ENCODE assay signal across 9 cellular contexts in the genomic region with DNA sequence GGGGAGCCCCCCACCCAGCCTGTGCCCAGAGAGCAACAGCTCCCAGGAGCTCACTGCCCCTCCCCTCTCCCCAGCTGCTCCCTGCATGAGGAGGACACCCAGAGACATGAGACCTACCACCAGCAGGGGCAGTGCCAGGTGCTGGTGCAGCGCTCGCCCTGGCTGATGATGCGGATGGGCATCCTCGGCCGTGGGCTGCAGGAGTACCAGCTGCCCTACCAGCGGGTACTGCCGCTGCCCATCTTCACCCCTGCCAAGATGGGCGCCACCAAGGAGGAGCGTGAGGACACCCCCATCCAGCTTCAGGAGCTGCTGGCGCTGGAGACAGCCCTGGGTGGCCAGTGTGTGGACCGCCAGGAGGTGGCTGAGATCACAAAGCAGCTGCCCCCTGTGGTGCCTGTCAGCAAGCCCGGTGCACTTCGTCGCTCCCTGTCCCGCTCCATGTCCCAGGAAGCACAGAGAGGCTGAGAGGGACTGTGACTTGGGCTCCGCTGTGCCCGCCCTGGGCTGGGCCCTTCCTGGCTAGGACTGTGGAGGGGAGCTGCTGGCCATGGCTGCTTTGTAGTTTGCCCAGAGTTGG. TPM values are rescaled to one million over a fixed set of nuclear protein-coding genes. Genes with fewer than 3 reads are reported as not detected.
DNase-seq lines count a peak whose midpoint lies in the region; ATAC-seq and TF ChIP-seq lines count a peak whose summit lies in the region.
"Had no signal": no experiment of that assay in that cellular context is flagged by ENCODE, and none has a peak within 500 bp of the region (broad histone marks: within the 10 kb centered on the region; RNA-seq: fewer than 3 reads in every experiment).

No MANE protein-coding gene starts in this region.

- no TSS peak for BruUV-seq in Panc1 (replicated peaks; lab: Mats Ljungman, UMichigan)

- peaks cover 4% of the 10 kb centered on the region for H3K4me1 Mint-ChIP-seq in activated CD4-positive, alpha-beta T cell treated with anti-CD3 and anti-CD28 coated beads, Interleukin-2, amount 10 ng/mL, durations not matched to agents 24 days and 14 days
- peaks cover 11% of the 10 kb centered on the region for H3K4me1 Mint-ChIP-seq in activated CD8-positive, alpha-beta memory T cell treated with anti-CD3 and anti-CD28 coated beads, Interleukin-2, amount 10 ng/mL, durations not matched to agents 7 days and 5 days

- peak; percentile 44 for ATAC-seq in Panc1
- peak; percentile 2 to 12 for ATAC-seq in left cardiac atrium
- no peak for ATAC-seq in GM18858 (IDR thresholded peaks at IDR 0.05; ENCODE audit: unreplicated experiment)
- no peak for ATAC-seq in activated CD8-positive, alpha-beta memory T cell treated with anti-CD3 and anti-CD28 coated beads, Interleukin-2, amount 10 ng/mL, durations not matched to agents 7 days and 5 days
- no peak for ATAC-seq in HG03442 (IDR thresholded peaks at IDR 0.05; ENCODE audit: unreplicated experiment)

- DNase-seq in activated CD4-positive, alpha-beta T cell treated with anti-CD3 and anti-CD28 coated beads, Interleukin-2, amount 10 ng/mL, durations not matched to agents 24 days and 14 days: no peak
- no peak for DNase-seq in activated CD4-positive, alpha-beta T cell treated with anti-CD3 and anti-CD28 coated beads for 1 hour
- no peak for DNase-seq in Panc1 (ENCODE audit: low read depth, low spot score)
- DNase-seq in left cardiac atrium: no peak
- peak in 25 of 49 donors; percentile 19 to 70 (median 34) for DNase-seq in substantia nigra (lab: John Stamatoyannopoulos, UW)
- no peak for DNase-seq in activated CD8-positive, alpha-beta memory T cell treated with anti-CD3 and anti-CD28 coated beads, Interleukin-2, amount 10 ng/mL, durations not matched to agents 7 days and 5 days
- DNase-seq: MV-4-11 had no signal

- no peaks in the 10 kb centered on the region for H3K36me3 ChIP-seq in Panc1 (ENCODE audit: control insufficient read depth, insufficient read depth, low read length)

- no peaks in the 10 kb centered on the region for H3K9me3 Mint-ChIP-seq in activated CD4-positive, alpha-beta T cell treated with anti-CD3 and anti-CD28 coated beads, Interleukin-2, amount 10 ng/mL, durations not matched to agents 24 days and 14 days
- H3K9me3 Mint-ChIP-seq in activated CD8-positive, alpha-beta memory T cell treated with anti-CD3 and anti-CD28 coated beads, Interleukin-2, amount 10 ng/mL, durations not matched to agents 7 days and 5 days (ENCODE audit: low read depth): no peaks in the 10 kb centered on the region

- H3K27me3 ChIP-seq in Panc1 (ENCODE audit: control insufficient read depth, insufficient read depth, low read length): no peaks in the 10 kb centered on the region

- peaks cover 46% of the 10 kb centered on the region for H3K4me1 ChIP-seq in Panc1 (ENCODE audit: control insufficient read depth, insufficient read depth, low read length)

- H3K27ac Mint-ChIP-seq in activated CD4-positive, alpha-beta T cell treated with anti-CD3 and anti-CD28 coated beads, Interleukin-2, amount 10 ng/mL, durations not matched to agents 24 days and 14 days: peak overlapping the region; percentile 15
- H3K27ac Mint-ChIP-seq in activated CD8-positive, alpha-beta memory T cell treated with anti-CD3 and anti-CD28 coated beads, Interleukin-2, amount 10 ng/mL, durations not matched to agents 7 days and 5 days: no peak overlapping the region

- H3K4me3 Mint-ChIP-seq in activated CD4-positive, alpha-beta T cell treated with anti-CD3 and anti-CD28 coated beads, Interleukin-2, amount 10 ng/mL, durations not matched to agents 24 days and 14 days: no peak overlapping the region
- H3K4me3 Mint-ChIP-seq in activated CD8-positive, alpha-beta memory T cell treated with anti-CD3 and anti-CD28 coated beads, Interleukin-2, amount 10 ng/mL, durations not matched to agents 7 days and 5 days: no peak overlapping the region

- H3K36me3 Mint-ChIP-seq in activated CD4-positive, alpha-beta T cell treated with anti-CD3 and anti-CD28 coated beads, Interleukin-2, amount 10 ng/mL, durations not matched to agents 24 days and 14 days (ENCODE audit: low read depth): peaks cover 7% of the 10 kb centered on the region
- peaks cover 1% of the 10 kb centered on the region for H3K36me3 Mint-ChIP-seq in activated CD8-positive, alpha-beta memory T cell treated with anti-CD3 and anti-CD28 coated beads, Interleukin-2, amount 10 ng/mL, durations not matched to agents 7 days and 5 days

- peaks cover 29% of the 10 kb centered on the region for H3K27me3 Mint-ChIP-seq in activated CD4-positive, alpha-beta T cell treated with anti-CD3 and anti-CD28 coated beads, Interleukin-2, amount 10 ng/mL, durations not matched to agents 24 days and 14 days
- H3K27me3 Mint-ChIP-seq in activated CD8-positive, alpha-beta memory T cell treated with anti-CD3 and anti-CD28 coated beads, Interleukin-2, amount 10 ng/mL, durations not matched to agents 7 days and 5 days: peaks cover 25% of the 10 kb centered on the region

- in situ Hi-C loops in Panc1 (cut with HindIII; ENCODE audit: low pct_unique_long_range_greater_than_20kb, low sequenced_read_pairs): no loop called here

- CTCF ChIA-PET in Panc1 (lab: Charles Lee): interaction anchor here (1.4 to 2.1 kb wide), 2 partner anchors 32 to 44 kb away, joined by 4 to 11 read pairs; no protein-coding TSS in a partner anchor
- CTCF ChIA-PET in activated CD8-positive, alpha-beta memory T cell treated with anti-CD3 and anti-CD28 coated beads, Interleukin-2, amount 10 ng/mL, durations not matched to agents 7 days and 5 days (lab: Charles Lee): interaction anchor here (0.8 to 16.7 kb wide), 4 partner anchors 9 to 64 kb away, joined by 3 to 227 read pairs (median 62); partner anchors contain the start of genes MIEN1 and PPP1R1B

- no peaks in the 10 kb centered on the region for H3K9me3 ChIP-seq in Panc1 (ENCODE audit: control insufficient read depth, insufficient read depth, low read depth, low read length)

- no peak overlapping the region for H3K4me3 ChIP-seq in Panc1 (ENCODE audit: low read depth in 2 of 2, low read length in 2 of 2)

- intact Hi-C loops in activated CD4-positive, alpha-beta T cell treated with anti-CD3 and anti-CD28 coated beads, Interleukin-2, amount 10 ng/mL, durations not matched to agents 24 days and 14 days (cut with micrococcal nuclease): no loop called here
- intact Hi-C loops in Panc1 (cut with micrococcal nuclease; ENCODE audit: unreplicated experiment) (no loop called here), left cardiac atrium (cut with DNase I) (no loop called here)

- H3K27ac ChIP-seq in Panc1 (ENCODE audit: low read length) (peak overlapping the region; percentile 59; the same call in 1 of the 2 replicates), substantia nigra (ENCODE audit: low read depth, low read length, poor library complexity, severe bottlenecking) (peak overlapping the region; percentile 30)

- TF ChIP-seq CTCF in Panc1 (IDR thresholded peaks at IDR 0.05): no peak; the same call in 1 of the 2 replicates

- POLR2A ChIA-PET in Panc1 (lab: Charles Lee): interaction anchor here (0.6 kb wide), 1 partner anchor 34 kb away, joined by 6 read pairs; no protein-coding TSS in a partner anchor

RNA-seq across cellular contexts. Expression of gene TCAP, which starts 0.6 kb away (rescaled TPM):
- 0.83 and 1.0 TPM in 2 replicates for total RNA-seq in activated CD4-positive, alpha-beta T cell treated with anti-CD3 and anti-CD28 coated beads, Interleukin-2, amount 10 ng/mL, durations not matched to agents 24 days and 14 days
- 1.6 TPM for total RNA-seq in Panc1 (2021; ENCODE audit: unreplicated experiment)
- polyA plus RNA-seq in Panc1 (2012; ENCODE audit: insufficient read length): 3.1 TPM
- total RNA-seq in left cardiac atrium: 1,000 to 10,000 TPM; 1,910 to 2,797 TPM
- total RNA-seq in activated CD8-positive, alpha-beta memory T cell treated with anti-CD3 and anti-CD28 coated beads, Interleukin-2, amount 10 ng/mL, durations not matched to agents 7 days and 5 days: 1 to 10 TPM; 1.1 to 1.3 TPM

RNA-seq across cellular contexts. Expression of gene PNMT, which starts 2.5 kb away (rescaled TPM):
- not detected in 2 replicates for total RNA-seq in activated CD4-positive, alpha-beta T cell treated with anti-CD3 and anti-CD28 coated beads, Interleukin-2, amount 10 ng/mL, durations not matched to agents 24 days and 14 days
- 2.4 TPM for total RNA-seq in Panc1 (2021; ENCODE audit: unreplicated experiment)
- polyA plus RNA-seq in Panc1 (2012; ENCODE audit: insufficient read length): 4.6 TPM
- 10 to 100 TPM in 1 of 2 donors, 1 to 10 TPM in 1; 9.7 to 11.2 TPM for total RNA-seq in left cardiac atrium
- not detected for total RNA-seq in activated CD8-positive, alpha-beta memory T cell treated with anti-CD3 and anti-CD28 coated beads, Interleukin-2, amount 10 ng/mL, durations not matched to agents 7 days and 5 days

RNA-seq across cellular contexts. Expression of gene PGAP3, which starts 22.1 kb away (rescaled TPM):
- 12.5 and 13.5 TPM in 2 replicates for total RNA-seq in activated CD4-positive, alpha-beta T cell treated with anti-CD3 and anti-CD28 coated beads, Interleukin-2, amount 10 ng/mL, durations not matched to agents 24 days and 14 days
- total RNA-seq in Panc1 (2021; ENCODE audit: unreplicated experiment): 21.8 TPM
- polyA plus RNA-seq in Panc1 (2012; ENCODE audit: insufficient read length): 23.8 TPM
- total RNA-seq in left cardiac atrium: 10 to 100 TPM in 1 of 2 donors, 1 to 10 TPM in 1; 9.7 to 18.1 TPM
- 10 to 100 TPM; 10.5 to 13.8 TPM for total RNA-seq in activated CD8-positive, alpha-beta memory T cell treated with anti-CD3 and anti-CD28 coated beads, Interleukin-2, amount 10 ng/mL, durations not matched to agents 7 days and 5 days

RNA-seq across cellular contexts. Expression of gene STARD3, which starts 28.8 kb away (rescaled TPM):
- 53.6 and 60.3 TPM in 2 replicates for total RNA-seq in activated CD4-positive, alpha-beta T cell treated with anti-CD3 and anti-CD28 coated beads, Interleukin-2, amount 10 ng/mL, durations not matched to agents 24 days and 14 days
- total RNA-seq in Panc1 (2021; ENCODE audit: unreplicated experiment) (44.8 TPM), left cardiac atrium (10 to 100 TPM; 22.8 to 24.8 TPM)
- 61.7 TPM for polyA plus RNA-seq in Panc1 (2012; ENCODE audit: insufficient read length)
- 10 to 100 TPM; 70.5 to 75.7 TPM for total RNA-seq in activated CD8-positive, alpha-beta memory T cell treated with anti-CD3 and anti-CD28 coated beads, Interleukin-2, amount 10 ng/mL, durations not matched to agents 7 days and 5 days

RNA-seq across cellular contexts. Expression of gene ERBB2, which starts 34.1 kb away (rescaled TPM):
- total RNA-seq in activated CD4-positive, alpha-beta T cell treated with anti-CD3 and anti-CD28 coated beads, Interleukin-2, amount 10 ng/mL, durations not matched to agents 24 days and 14 days: 3.1 and 4.3 TPM in 2 replicates
- total RNA-seq in Panc1 (2021; ENCODE audit: unreplicated experiment) (68.6 TPM), left cardiac atrium (10 to 100 TPM; 72.7 to 78.5 TPM)
- polyA plus RNA-seq in Panc1 (2012; ENCODE audit: insufficient read length): 60.1 TPM
- 1 to 10 TPM; 3.5 to 4.7 TPM for total RNA-seq in activated CD8-positive, alpha-beta memory T cell treated with anti-CD3 and anti-CD28 coated beads, Interleukin-2, amount 10 ng/mL, durations not matched to agents 7 days and 5 days

Comparison
In these comparisons a context has a peak if more than half of its experiments do, and no peak if none do; other contexts are left out.
1. DNase-seq: peak in substantia nigra (25 of 49); none in activated CD4-positive, alpha-beta T cell treated with anti-CD3 and anti-CD28 coated beads, Interleukin-2, amount 10 ng/mL, durations not matched to agents 24 days and 14 days (single experiment), activated CD4-positive, alpha-beta T cell treated with anti-CD3 and anti-CD28 coated beads for 1 hour (single experiment), Panc1 (single experiment), left cardiac atrium (single experiment) and activated CD8-positive, alpha-beta memory T cell treated with anti-CD3 and anti-CD28 coated beads, Interleukin-2, amount 10 ng/mL, durations not matched to agents 7 days and 5 days (single experiment).
2. ATAC-seq: peak in Panc1 (single experiment) and left cardiac atrium (2 of 2); none in GM18858 (single experiment), activated CD8-positive, alpha-beta memory T cell treated with anti-CD3 and anti-CD28 coated beads, Interleukin-2, amount 10 ng/mL, durations not matched to agents 7 days and 5 days (single experiment) and HG03442 (single experiment).
3. RNA of gene TCAP, which starts 0.6 kb away (total RNA-seq): 1,910 to 2,797 TPM in left cardiac atrium; 1.6 TPM in Panc1 (single experiment), 1.1 to 1.3 TPM in activated CD8-positive, alpha-beta memory T cell treated with anti-CD3 and anti-CD28 coated beads, Interleukin-2, amount 10 ng/mL, durations not matched to agents 7 days and 5 days and 0.83 to 1.0 TPM in activated CD4-positive, alpha-beta T cell treated with anti-CD3 and anti-CD28 coated beads, Interleukin-2, amount 10 ng/mL, durations not matched to agents 24 days and 14 days; every median in the first group is over 100 times any median in the second.